Comparison of ENCODE assay signal across 18 cellular contexts in genomic region chr2:163775304-163775703, GRCh38. TPM values are rescaled to one million over a fixed set of nuclear protein-coding genes. Genes with fewer than 3 reads are reported as not detected.
DNase-seq lines count a peak whose midpoint lies in the region; ATAC-seq and TF ChIP-seq lines count a peak whose summit lies in the region.
"Had no signal": no experiment of that assay in that cellular context is flagged by ENCODE, and none has a peak within 500 bp of the region (broad histone marks: within the 10 kb centered on the region; RNA-seq: fewer than 3 reads in every experiment).

No MANE protein-coding gene starts in this region.

- peak overlapping the region; percentile 33; the same call in 1 of the 2 replicates for H3K9ac ChIP-seq in GM23248

- H3K36me3 ChIP-seq in GM23248 (ENCODE audit: low read depth) (no peaks in the 10 kb centered on the region), thoracic aorta (no peaks in the 10 kb centered on the region)
- H3K36me3 ChIP-seq: esophagus squamous epithelium had no signal

- TF ChIP-seq CTCF in fibroblast of the aortic adventitia (IDR thresholded peaks at IDR 0.05; ENCODE audit: insufficient read depth, low read length) (no peak), thoracic aorta (IDR thresholded peaks at IDR 0.05) (no peak)

- H3K79me2 ChIP-seq in GM23248 (ENCODE audit: insufficient read depth): no peaks in the 10 kb centered on the region

- H3K27me3 ChIP-seq in GM23248 (replicated peaks; ENCODE audit: insufficient read depth) (no peaks in the 10 kb centered on the region), thoracic aorta (replicated peaks; ENCODE audit: insufficient read depth) (no peaks in the 10 kb centered on the region)
- H3K27me3 ChIP-seq: dorsolateral prefrontal cortex, esophagus squamous epithelium had no signal

- ATAC-seq in thoracic aorta (ENCODE audit: insufficient number of reproducible peaks, low FRiP score, low read depth): no peak
- ATAC-seq: HepG2; naive thymus-derived CD4-positive, alpha-beta T cell; T-helper 17 cell had no signal

- 0% methylated on average over 1 of the region's 1 CpG for WGBS in GM23248 (ENCODE audit: low coverage in 1 of 2, low lambda C conversion rate in 2 of 2, missing lambda C conversion rate in 2 of 2), 2 experiments

- peaks cover 39% of the 10 kb centered on the region for H3K4me1 ChIP-seq in GM23248 (ENCODE audit: insufficient read depth)
- peaks cover 11 to 18% of the 10 kb centered on the region in 2 donors for H3K4me1 ChIP-seq in thoracic aorta (ENCODE audit: control insufficient read depth in 1 of 2, low read depth in 2 of 2)

- peak; percentile 66 for DNase-seq in GM23248
- DNase-seq in amniotic epithelial cell (ENCODE audit: low read depth): peak; percentile 67
- peak; percentile 33 for DNase-seq in fibroblast of the aortic adventitia (ENCODE audit: low read depth)
- DNase-seq in thoracic aorta (ENCODE audit: low spot score): no peak
- DNase-seq in activated naive CD4-positive, alpha-beta T cell treated with anti-CD3 and anti-CD28 coated beads, Interleukin-2, amount 50 U/mL, for 16 hours: no peak
- no peak for DNase-seq in GF-D8 (lab: John Stamatoyannopoulos, UW)
- no peak for DNase-seq in NCI-H2227 treated with DMSO at 0.1 percent for 48 hours (lab: John Stamatoyannopoulos, UW)
- DNase-seq: activated B cell treated with CpG ODN at 0.5 μM for 24 hours; dorsolateral prefrontal cortex; esophagus squamous epithelium; MM.1S; naive thymus-derived CD4-positive, alpha-beta T cell; NCI-H187 treated with DMSO at 0.1 percent for 48 hours; NCI-H524 treated with DMSO at 0.1 percent for 48 hours; stimulated activated CD4-positive, alpha-beta T cell treated with anti-CD3 and anti-CD28 coated beads, Interleukin-4, amount 100 ng/mL, for 1 hour; T-helper 17 cell had no signal

- H3K4me2 ChIP-seq in GM23248 (ENCODE audit: unreplicated experiment): peak overlapping the region; percentile 39

- no peak overlapping the region for H2AFZ ChIP-seq in GM23248

- H3K9me3 ChIP-seq in GM23248 (ENCODE audit: low read depth) (no peaks in the 10 kb centered on the region), thoracic aorta (no peaks in the 10 kb centered on the region)
- H3K9me3 ChIP-seq: esophagus squamous epithelium had no signal

- no peaks in the 10 kb centered on the region for H4K20me1 ChIP-seq in GM23248 (ENCODE audit: insufficient read depth)

- no peak overlapping the region; the same call in 1 of the 2 replicates for H3K4me3 ChIP-seq in GM23248
- H3K4me3 ChIP-seq in fibroblast of the aortic adventitia (ENCODE audit: low read depth, low read length): no peak overlapping the region
- no peak overlapping the region for H3K4me3 ChIP-seq in thoracic aorta
- H3K4me3 ChIP-seq: dorsolateral prefrontal cortex, esophagus squamous epithelium, skin epidermis had no signal

- peaks cover 45% of the 10 kb centered on the region for H3F3A ChIP-seq in GM23248 (ENCODE audit: insufficient read depth)

- in situ Hi-C loops in GM23248 (cut with MboI): no loop called here

- H3K27ac ChIP-seq in GM23248 (peak overlapping the region; percentile 87), thoracic aorta (peak overlapping the region; percentile 24 to 63)
- H3K27ac ChIP-seq: skin epidermis had no signal

- H3K9me2 ChIP-seq in GM23248 (ENCODE audit: insufficient read depth): no peaks in the 10 kb centered on the region

RNA-seq across cellular contexts. Expression of gene FIGN, which starts 39.5 kb away (rescaled TPM):
- total RNA-seq in GM23248 (2014; rRNA removed; shearing (Covaris generic)): 0.51 and 0.76 TPM in 2 replicates
- 1.8 and 2.6 TPM in 2 replicates for polyA plus RNA-seq in GM23248 (2016; fragmentation: Nextera tagmentation; extraction: Ambion mirVana)
- total RNA-seq in fibroblast of the aortic adventitia (ENCODE audit: low replicate concordance) (2.5 and 4.1 TPM in 2 replicates), thoracic aorta (10 to 100 TPM; 10.8 to 21.2 TPM)
- total RNA-seq: activated B cell treated with CpG ODN at 0.5 μM for 24 hours, T-helper 17 cell had no signal
- polyA plus RNA-seq: naive thymus-derived CD4-positive, alpha-beta T cell had no signal

Comparison
In these comparisons a context has a peak if more than half of its experiments do, and no peak if none do; other contexts are left out.
1. DNase-seq: peak in GM23248 (single experiment), amniotic epithelial cell (single experiment) and fibroblast of the aortic adventitia (single experiment); none in thoracic aorta (single experiment), activated naive CD4-positive, alpha-beta T cell treated with anti-CD3 and anti-CD28 coated beads, Interleukin-2, amount 50 U/mL, for 16 hours (single experiment), GF-D8 (single experiment) and NCI-H2227 treated with DMSO at 0.1 percent for 48 hours (single experiment).